Comparison of ENCODE assay signal across 8 cellular contexts in genomic region chr9:125142560-125143376, GRCh38. TPM values are rescaled to one million over a fixed set of nuclear protein-coding genes. Genes with fewer than 3 reads are reported as not detected.
DNase-seq lines count a peak whose midpoint lies in the region; FAIRE-seq and TF ChIP-seq lines count a peak whose summit lies in the region.

No MANE protein-coding gene starts in this region.

- H3K4me1 ChIP-seq in left ventricle myocardium inferior = peaks cover 19% of the 10 kb centered on the region
- H3K4me1 ChIP-seq in iPS DF 6.9 (ENCODE audit: control insufficient read depth, insufficient read depth, low read length) = no peaks in the 10 kb centered on the region
- H3K4me1 ChIP-seq in smooth muscle cell (ENCODE audit: low read depth) = no peaks in the 10 kb centered on the region

- intact Hi-C loops in left ventricle myocardium inferior (cut with micrococcal nuclease) = no loop called here
- intact Hi-C loops in cardiac septum (cut with DNase I) = loop anchor here (2.0 to 10.0 kb wide), 3 partner anchors 202 to 368 kb away; partner anchors contain the start of genes GOLGA1, NR6A1 and OLFML2A
- intact Hi-C loops in activated T-helper 1 cell treated with anti-CD3 and anti-CD28 coated beads, Interleukin-12 subunit alpha, Interleukin-12 subunit beta, Interleukin-2, Interleukin-4 antibody, amounts not matched to agents 30 ng/mL and 10 ng/mL and 1 ng/mL, durations not matched to agents 14 hours and 24 hours and 36 hours (cut with micrococcal nuclease) = loop anchor here (1.0 to 5.0 kb wide), 12 partner anchors 8 to 605 kb away; partner anchors contain the start of genes ARPC5L, GOLGA1, HSPA5 and NR6A1

- no peaks in the 10 kb centered on the region for H3K36me3 ChIP-seq in left ventricle myocardium inferior
- H3K36me3 ChIP-seq in iPS DF 6.9 (ENCODE audit: control insufficient read depth, insufficient read depth, low read length) = no peaks in the 10 kb centered on the region
- no peaks in the 10 kb centered on the region for H3K36me3 ChIP-seq in smooth muscle cell (ENCODE audit: low read depth)

- no peak for TF ChIP-seq CTCF in left ventricle myocardium inferior (IDR thresholded peaks at IDR 0.05; ENCODE audit: borderline replicate concordance)
- TF ChIP-seq CTCF in smooth muscle cell (IDR thresholded peaks at IDR 0.05; ENCODE audit: borderline replicate concordance, insufficient read depth, poor library complexity, severe bottlenecking) = peak; percentile 9

- DNase-seq in left ventricle myocardium inferior (no peak), cardiac septum (ENCODE audit: low spot score) (no peak), iPS DF 6.9 (ENCODE audit: low read depth, low spot score) (no peak), smooth muscle cell (lab: John Stamatoyannopoulos, UW; ENCODE audit: unreplicated experiment) (no peak), NCI-H187 treated with DMSO at 0.1 percent for 48 hours (lab: John Stamatoyannopoulos, UW) (no peak), RCC 7860 (ENCODE audit: low spot score) (no peak)
- DNase-seq in activated T-helper 1 cell treated with anti-CD3 and anti-CD28 coated beads, Interleukin-12 subunit alpha, Interleukin-12 subunit beta, Interleukin-2, Interleukin-4 antibody, amounts not matched to agents 30 ng/mL and 10 ng/mL and 1 ng/mL, durations not matched to agents 14 hours and 24 hours and 36 hours (ENCODE audit: low spot score) = no peak

- FAIRE-seq in RCC 7860 (lab: Jason Lieb, UNC) = no peak

- H3K4me1 Mint-ChIP-seq in IgD-negative memory B cell = peaks cover 11 to 26% (median 22%) of the 10 kb centered on the region in 3 donors
- peaks cover 46% of the 10 kb centered on the region for H3K4me1 Mint-ChIP-seq in activated T-helper 1 cell treated with anti-CD3 and anti-CD28 coated beads, Interleukin-12 subunit alpha, Interleukin-12 subunit beta, Interleukin-2, Interleukin-4 antibody, amounts not matched to agents 30 ng/mL and 10 ng/mL and 1 ng/mL, durations not matched to agents 14 hours and 24 hours and 36 hours (ENCODE audit: low read depth)

- H3K9me3 ChIP-seq in left ventricle myocardium inferior (replicated peaks) = no peaks in the 10 kb centered on the region
- H3K9me3 ChIP-seq in iPS DF 6.9 (ENCODE audit: control insufficient read depth, insufficient read depth, low read length) = no peaks in the 10 kb centered on the region
- H3K9me3 ChIP-seq in smooth muscle cell (replicated peaks; ENCODE audit: low read depth) = no peaks in the 10 kb centered on the region

- H2AFZ ChIP-seq in smooth muscle cell (ENCODE audit: low read depth) = no peak overlapping the region

- H3K27ac ChIP-seq in left ventricle myocardium inferior (replicated peaks) = peak overlapping the region; percentile 65
- H3K27ac ChIP-seq in iPS DF 6.9 (ENCODE audit: low read length) = no peak overlapping the region
- H3K27ac ChIP-seq in smooth muscle cell (ENCODE audit: low read depth) = no peak overlapping the region

- peak overlapping the region; percentile 50 for H3K9ac ChIP-seq in smooth muscle cell (ENCODE audit: low read depth)

- no peaks in the 10 kb centered on the region for H3K36me3 Mint-ChIP-seq in IgD-negative memory B cell
- peaks cover 13% of the 10 kb centered on the region for H3K36me3 Mint-ChIP-seq in activated T-helper 1 cell treated with anti-CD3 and anti-CD28 coated beads, Interleukin-12 subunit alpha, Interleukin-12 subunit beta, Interleukin-2, Interleukin-4 antibody, amounts not matched to agents 30 ng/mL and 10 ng/mL and 1 ng/mL, durations not matched to agents 14 hours and 24 hours and 36 hours (ENCODE audit: low read depth)

- H3K79me2 ChIP-seq in smooth muscle cell (ENCODE audit: low read depth) = peaks cover 3% of the 10 kb centered on the region

- H4K20me1 ChIP-seq in smooth muscle cell (ENCODE audit: low read depth) = no peaks in the 10 kb centered on the region

- peaks cover 11% of the 10 kb centered on the region for H3F3A ChIP-seq in smooth muscle cell (ENCODE audit: low read depth)

- peak overlapping the region in 2 of 3 donors; percentile 7 to 89 for H3K27ac Mint-ChIP-seq in IgD-negative memory B cell
- H3K27ac Mint-ChIP-seq in activated T-helper 1 cell treated with anti-CD3 and anti-CD28 coated beads, Interleukin-12 subunit alpha, Interleukin-12 subunit beta, Interleukin-2, Interleukin-4 antibody, amounts not matched to agents 30 ng/mL and 10 ng/mL and 1 ng/mL, durations not matched to agents 14 hours and 24 hours and 36 hours = peak overlapping the region; percentile 85

- no peaks in the 10 kb centered on the region for H3K27me3 Mint-ChIP-seq in IgD-negative memory B cell
- no peaks in the 10 kb centered on the region for H3K27me3 Mint-ChIP-seq in activated T-helper 1 cell treated with anti-CD3 and anti-CD28 coated beads, Interleukin-12 subunit alpha, Interleukin-12 subunit beta, Interleukin-2, Interleukin-4 antibody, amounts not matched to agents 30 ng/mL and 10 ng/mL and 1 ng/mL, durations not matched to agents 14 hours and 24 hours and 36 hours (ENCODE audit: insufficient read depth)

- no CpG with 5 or more reads among the region's 54 CpGs for WGBS in iPS DF 6.9 (ENCODE audit: insufficient coverage, insufficient read length)
- WGBS in smooth muscle cell (ENCODE audit: low lambda C conversion rate) = 22% methylated on average over 11 of the region's 54 CpGs

- peak overlapping the region; percentile 90 for H3K4me2 ChIP-seq in smooth muscle cell

- H3K27me3 ChIP-seq in left ventricle myocardium inferior (ENCODE audit: low read depth) (no peaks in the 10 kb centered on the region), iPS DF 6.9 (ENCODE audit: control insufficient read depth, insufficient read depth, low read length) (no peaks in the 10 kb centered on the region), smooth muscle cell (ENCODE audit: low read depth) (no peaks in the 10 kb centered on the region)

- peak overlapping the region; percentile 89 to 99 (median 95) for H3K4me3 Mint-ChIP-seq in IgD-negative memory B cell
- H3K4me3 Mint-ChIP-seq in activated T-helper 1 cell treated with anti-CD3 and anti-CD28 coated beads, Interleukin-12 subunit alpha, Interleukin-12 subunit beta, Interleukin-2, Interleukin-4 antibody, amounts not matched to agents 30 ng/mL and 10 ng/mL and 1 ng/mL, durations not matched to agents 14 hours and 24 hours and 36 hours = peak overlapping the region; percentile 96

- H3K4me3 ChIP-seq in left ventricle myocardium inferior = peak overlapping the region; percentile 80
- H3K4me3 ChIP-seq in iPS DF 6.9 (ENCODE audit: low read length) = peak overlapping the region; percentile 95
- peak overlapping the region; percentile 83 for H3K4me3 ChIP-seq in smooth muscle cell

- no peaks in the 10 kb centered on the region for H3K9me3 Mint-ChIP-seq in IgD-negative memory B cell
- no peaks in the 10 kb centered on the region for H3K9me3 Mint-ChIP-seq in activated T-helper 1 cell treated with anti-CD3 and anti-CD28 coated beads, Interleukin-12 subunit alpha, Interleukin-12 subunit beta, Interleukin-2, Interleukin-4 antibody, amounts not matched to agents 30 ng/mL and 10 ng/mL and 1 ng/mL, durations not matched to agents 14 hours and 24 hours and 36 hours

RNA-seq across cellular contexts. Expression of gene SCAI, which starts 0.6 kb away (rescaled TPM):
- total RNA-seq in left ventricle myocardium inferior (2.7 TPM), cardiac septum (4.8 TPM), smooth muscle cell (8.4 and 16.6 TPM in 2 replicates)
- polyA plus RNA-seq in IgD-negative memory B cell (4.9 TPM), smooth muscle cell (0.81 and 1.9 TPM in 2 replicates)
- 10.0 and 11.7 TPM in 2 replicates for total RNA-seq in activated T-helper 1 cell treated with anti-CD3 and anti-CD28 coated beads, Interleukin-12 subunit alpha, Interleukin-12 subunit beta, Interleukin-2, Interleukin-4 antibody, amounts not matched to agents 30 ng/mL and 10 ng/mL and 1 ng/mL, durations not matched to agents 14 hours and 24 hours and 36 hours

RNA-seq across cellular contexts. Expression of gene PPP6C, which starts 46.8 kb away (rescaled TPM):
- total RNA-seq in left ventricle myocardium inferior (36.4 TPM), cardiac septum (32.5 TPM), smooth muscle cell (31.2 and 34.2 TPM in 2 replicates)
- polyA plus RNA-seq in IgD-negative memory B cell (45.6 TPM), smooth muscle cell (21.6 and 25.2 TPM in 2 replicates)
- 47.2 and 50.8 TPM in 2 replicates for total RNA-seq in activated T-helper 1 cell treated with anti-CD3 and anti-CD28 coated beads, Interleukin-12 subunit alpha, Interleukin-12 subunit beta, Interleukin-2, Interleukin-4 antibody, amounts not matched to agents 30 ng/mL and 10 ng/mL and 1 ng/mL, durations not matched to agents 14 hours and 24 hours and 36 hours

RNA-seq across cellular contexts. Expression of gene RABEPK, which starts 57.6 kb away (rescaled TPM):
- total RNA-seq in left ventricle myocardium inferior (9.7 TPM), cardiac septum (9.4 TPM), smooth muscle cell (19.3 and 20.9 TPM in 2 replicates)
- polyA plus RNA-seq in IgD-negative memory B cell (21.0 TPM), smooth muscle cell (33.7 and 42.9 TPM in 2 replicates)
- total RNA-seq in activated T-helper 1 cell treated with anti-CD3 and anti-CD28 coated beads, Interleukin-12 subunit alpha, Interleukin-12 subunit beta, Interleukin-2, Interleukin-4 antibody, amounts not matched to agents 30 ng/mL and 10 ng/mL and 1 ng/mL, durations not matched to agents 14 hours and 24 hours and 36 hours = 32.8 and 33.1 TPM in 2 replicates
